Comparison of ENCODE assay signal across 21 cellular contexts in genomic region chr13:96835591-96835990, GRCh38.
"Had no signal": no experiment of that assay in that cellular context is flagged by ENCODE, and none has a peak within 500 bp of the region (broad histone marks: within the 10 kb centered on the region; RNA-seq: fewer than 3 reads in every experiment).

No MANE protein-coding gene starts in this region.

- H3K27me3 ChIP-seq: esophagus squamous epithelium, suprapubic skin, vagina had no signal

- H3K4me3 ChIP-seq: coronary artery, esophagus squamous epithelium, lung, mucosa of descending colon, psoas muscle, suprapubic skin, vagina had no signal

- H3K9me3 ChIP-seq: esophagus squamous epithelium, mucosa of descending colon, suprapubic skin, vagina had no signal

- H3K36me3 ChIP-seq: esophagus squamous epithelium, suprapubic skin, vagina had no signal

- DNase-seq: dermis blood vessel endothelial cell; effector memory CD4-positive, alpha-beta T cell; erythroblast; esophagus squamous epithelium; hypothalamus; immature natural killer cell; islet precursor cell; mesenchymal stem cell; mucosa of descending colon; naive B cell; nucleus accumbens; psoas muscle; right cardiac atrium; small intestine; stimulated activated CD4-positive, alpha-beta T cell treated with anti-CD3 and anti-CD28 coated beads, Interleukin-15, amount 100 ng/mL, for 24 hours; stimulated activated CD4-positive, alpha-beta T cell treated with anti-CD3 and anti-CD28 coated beads, Interleukin-2, amount 100 ng/mL, for 48 hours; stimulated activated naive B cell treated with anti-CD40 and anti-IgM and Interleukin-4, amounts not matched to agents 10 μg/mL and 1 μg/mL and 100 μg/mL, for 72 hours had no signal

- H3K4me1 ChIP-seq: esophagus squamous epithelium, psoas muscle, suprapubic skin, vagina had no signal

- H3K27ac ChIP-seq: coronary artery, esophagus squamous epithelium, psoas muscle, suprapubic skin, vagina had no signal
